ENCODE assay signal across 4 cellular contexts in the genomic region with DNA sequence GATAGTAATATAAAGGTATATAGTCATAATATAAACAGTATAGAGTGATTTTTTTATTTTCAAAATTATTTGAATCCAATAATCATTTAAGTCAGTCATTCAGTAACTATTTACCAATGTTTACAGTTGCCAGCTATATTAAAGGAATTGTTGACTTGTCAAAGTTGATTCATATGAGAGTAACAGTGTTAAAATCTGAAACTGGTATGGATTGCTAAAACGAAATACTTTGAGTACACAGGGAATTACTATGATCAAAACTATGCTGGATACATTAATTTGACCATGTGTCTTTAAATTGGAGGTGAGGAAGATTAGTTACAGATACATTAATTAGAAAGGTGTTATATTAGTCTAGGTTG.
A peak's percentile ranks its signal among the peaks of the same experiment; 100 is the strongest.
TF ChIP-seq lines count a peak whose summit lies in the region.

No MANE protein-coding gene starts in this region.

TF ChIP-seq in SK-N-SH, 30 proteins besides CTCF, POLR2A, EP300 and RAD21:
- TF ChIP-seq, protein P1, sequence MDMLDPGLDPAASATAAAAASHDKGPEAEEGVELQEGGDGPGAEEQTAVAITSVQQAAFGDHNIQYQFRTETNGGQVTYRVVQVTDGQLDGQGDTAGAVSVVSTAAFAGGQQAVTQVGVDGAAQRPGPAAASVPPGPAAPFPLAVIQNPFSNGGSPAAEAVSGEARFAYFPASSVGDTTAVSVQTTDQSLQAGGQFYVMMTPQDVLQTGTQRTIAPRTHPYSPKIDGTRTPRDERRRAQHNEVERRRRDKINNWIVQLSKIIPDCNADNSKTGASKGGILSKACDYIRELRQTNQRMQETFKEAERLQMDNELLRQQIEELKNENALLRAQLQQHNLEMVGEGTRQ (IDR thresholded peaks at IDR 0.05; ENCODE audit: borderline replicate concordance, low read depth, low read length), result no peak
- TF ChIP-seq POLR2AphosphoS5 (IDR thresholded peaks at IDR 0.05; ENCODE audit: low read depth, low read length) (no peak), TAF1 (IDR thresholded peaks at IDR 0.05; ENCODE audit: borderline replicate concordance, low read depth, low read length) (no peak), GABPA (IDR thresholded peaks at IDR 0.05; ENCODE audit: low read depth) (no peak), IRF3 (IDR thresholded peaks at IDR 0.05; ENCODE audit: low read depth, low read length) (no peak), RFX5 (IDR thresholded peaks at IDR 0.05; ENCODE audit: low read length) (no peak), TEAD4 (IDR thresholded peaks at IDR 0.05; ENCODE audit: borderline replicate concordance, insufficient read depth) (no peak), SIN3A (IDR thresholded peaks at IDR 0.05; ENCODE audit: borderline replicate concordance, low read depth, low read length) (no peak), MXI1 (IDR thresholded peaks at IDR 0.05; ENCODE audit: low read depth, low read length) (no peak), NRF1 (IDR thresholded peaks at IDR 0.05; ENCODE audit: low read depth, low read length) (no peak), CHD2 (IDR thresholded peaks at IDR 0.05; ENCODE audit: low read length, partially characterized antibody) (no peak)
TF ChIP-seq in SK-N-SH: peak in this region for 0.

TF ChIP-seq in SK-N-SH treated with all-trans-retinoic acid at 6 μM for 48 hours, 23 proteins besides CTCF, POLR2A, EP300 and RAD21 (continues in another document):
- no peak for TF ChIP-seq ZC3H10 (CRISPR knock-in tag; IDR thresholded peaks at IDR 0.05)
- no peak for TF ChIP-seq ZNF70 (CRISPR knock-in tag; IDR thresholded peaks at IDR 0.05)
- no peak for TF ChIP-seq OSR1 (CRISPR knock-in tag; IDR thresholded peaks at IDR 0.05)
- no peak for TF ChIP-seq ESRRG (CRISPR knock-in tag; IDR thresholded peaks at IDR 0.05)
- no peak for TF ChIP-seq TSHZ2 (CRISPR knock-in tag; IDR thresholded peaks at IDR 0.05)
- TF ChIP-seq POU6F1 (CRISPR knock-in tag; IDR thresholded peaks at IDR 0.05; ENCODE audit: borderline replicate concordance, low read depth), result no peak
- no peak for TF ChIP-seq TOX (CRISPR knock-in tag; IDR thresholded peaks at IDR 0.05; ENCODE audit: borderline replicate concordance)
- no peak for TF ChIP-seq ISL1 (CRISPR knock-in tag; IDR thresholded peaks at IDR 0.05)
- no peak for TF ChIP-seq ZNF8 (CRISPR knock-in tag; IDR thresholded peaks at IDR 0.05)
- TF ChIP-seq RARB (CRISPR knock-in tag; IDR thresholded peaks at IDR 0.05), result no peak

TF ChIP-seq in IMR-90, 13 proteins besides CTCF, POLR2A, EP300 and RAD21:
- TF ChIP-seq SMC3 (IDR thresholded peaks at IDR 0.05; ENCODE audit: low read depth, low read length), result no peak
- TF ChIP-seq CHD1 (IDR thresholded peaks at IDR 0.05; ENCODE audit: low read depth, low read length), result no peak
- no peak for TF ChIP-seq FOS (IDR thresholded peaks at IDR 0.05; ENCODE audit: low read depth, low read length)
- no peak for TF ChIP-seq MAZ (IDR thresholded peaks at IDR 0.05; ENCODE audit: borderline replicate concordance, low read depth, low read length)
- no peak for TF ChIP-seq ELK1 (IDR thresholded peaks at IDR 0.05; ENCODE audit: borderline replicate concordance, low read depth, low read length)
- TF ChIP-seq RCOR1 (IDR thresholded peaks at IDR 0.05; ENCODE audit: insufficient replicate concordance, low read length), result no peak
- TF ChIP-seq NFE2L2 (IDR thresholded peaks at IDR 0.05; ENCODE audit: low read depth, low read length), result no peak
- TF ChIP-seq BHLHE40 (IDR thresholded peaks at IDR 0.05; ENCODE audit: low read depth, low read length), result no peak
- TF ChIP-seq, protein P1 (IDR thresholded peaks at IDR 0.05; ENCODE audit: low read depth, low read length), result no peak
- no peak for TF ChIP-seq CEBPB (IDR thresholded peaks at IDR 0.05; ENCODE audit: low read depth, low read length)
- TF ChIP-seq MXI1 (IDR thresholded peaks at IDR 0.05; ENCODE audit: borderline replicate concordance, low read depth, low read length), result no peak
- no peak for TF ChIP-seq MAFK (IDR thresholded peaks at IDR 0.05; ENCODE audit: low read depth, low read length)
- TF ChIP-seq RFX5 (IDR thresholded peaks at IDR 0.05; ENCODE audit: low read depth, low read length), result no peak
TF ChIP-seq in IMR-90: peak in this region for 0.

TF ChIP-seq in K562, 482 proteins besides CTCF, POLR2A, EP300 and RAD21:
- TF ChIP-seq FOXJ2 (tag; IDR thresholded peaks at IDR 0.05) (peak; percentile 50; the same call in 1 of the 2 replicates), ZNF311 (CRISPR knock-in tag; IDR thresholded peaks at IDR 0.05) (no peak)
